Comparison of ENCODE assay signal across 28 cellular contexts in genomic region chr3:190973760-190974159, GRCh38.
"Had no signal": no experiment of that assay in that cellular context is flagged by ENCODE, and none has a peak within 500 bp of the region (broad histone marks: within the 10 kb centered on the region; RNA-seq: fewer than 3 reads in every experiment).

No MANE protein-coding gene starts in this region.

- H3K9me3 ChIP-seq: esophagus squamous epithelium had no signal

- H3K4me3 Mint-ChIP-seq: activated B cell treated with CpG ODN at 0.5 μM for 24 hours; activated CD4-positive, alpha-beta memory T cell treated with anti-CD3 and anti-CD28 coated beads, Interleukin-2, amount 10 ng/mL, durations not matched to agents 7 days and 5 days; activated CD4-positive, alpha-beta T cell treated with anti-CD3 and anti-CD28 coated beads for 36 hours; activated CD4-positive, alpha-beta T cell treated with anti-CD3 and anti-CD28 coated beads, Interleukin-2, amount 10 ng/mL, durations not matched to agents 24 days and 14 days; activated naive CD4-positive, alpha-beta T cell treated with anti-CD3 and anti-CD28 coated beads, Interleukin-2, amount 10 ng/mL, durations not matched to agents 7 days and 5 days; activated naive CD8-positive, alpha-beta T cell treated with anti-CD3 and anti-CD28 coated beads, Interleukin-2, amount 10 ng/mL, durations not matched to agents 7 days and 5 days; activated T-cell treated with anti-CD3 and anti-CD28 coated beads, Interleukin-2, amount 50 U/mL, for 24 hours; activated T-cell treated with anti-CD3 and anti-CD28 coated beads, Interleukin-2, amount 50 U/mL, for 72 hours; central memory CD8-positive, alpha-beta T cell; T-helper 17 cell; T-helper 2 cell treated with Interferon-gamma antibody and Interleukin-4, amounts not matched to agents 5 μg/mL and 100 μg/mL, for 36 hours had no signal

- H3K27ac Mint-ChIP-seq: activated B cell treated with CpG ODN at 0.5 μM for 24 hours; activated CD4-positive, alpha-beta memory T cell treated with anti-CD3 and anti-CD28 coated beads, Interleukin-2, amount 10 ng/mL, durations not matched to agents 7 days and 5 days; activated CD4-positive, alpha-beta T cell treated with anti-CD3 and anti-CD28 coated beads for 36 hours; activated CD4-positive, alpha-beta T cell treated with anti-CD3 and anti-CD28 coated beads, Interleukin-2, amount 10 ng/mL, durations not matched to agents 24 days and 14 days; activated naive CD4-positive, alpha-beta T cell treated with anti-CD3 and anti-CD28 coated beads, Interleukin-2, amount 10 ng/mL, durations not matched to agents 7 days and 5 days; activated naive CD4-positive, alpha-beta T cell treated with anti-CD3 and anti-CD28 coated beads, Interleukin-2, amount 50 U/mL, for 72 hours; activated naive CD8-positive, alpha-beta T cell treated with anti-CD3 and anti-CD28 coated beads, Interleukin-2, amount 10 ng/mL, durations not matched to agents 7 days and 5 days; activated T-cell treated with anti-CD3 and anti-CD28 coated beads, Interleukin-2, amount 50 U/mL, for 24 hours; activated T-cell treated with anti-CD3 and anti-CD28 coated beads, Interleukin-2, amount 50 U/mL, for 72 hours; T-helper 17 cell; T-helper 2 cell treated with Interferon-gamma antibody and Interleukin-4, amounts not matched to agents 5 μg/mL and 100 μg/mL, for 36 hours had no signal

- ATAC-seq: activated CD4-positive, alpha-beta T cell treated with anti-CD3 and anti-CD28 coated beads for 36 hours; activated CD4-positive, CD25-positive, alpha-beta regulatory T cell treated with anti-CD3 and anti-CD28 coated beads, Interleukin-2, amount 50 U/mL, for 24 hours; activated naive CD4-positive, alpha-beta T cell treated with anti-CD3 and anti-CD28 coated beads, Interleukin-2, amount 50 U/mL, for 72 hours; activated T-cell treated with anti-CD3 and anti-CD28 coated beads, Interleukin-2, amount 50 U/mL, for 72 hours; T-helper 17 cell had no signal

- H3K4me3 ChIP-seq: coronary artery, esophagus squamous epithelium had no signal

- DNase-seq: activated B cell treated with CpG ODN at 0.5 μM for 24 hours; activated CD4-positive, alpha-beta memory T cell treated with anti-CD3 and anti-CD28 coated beads, Interleukin-2, amount 10 ng/mL, durations not matched to agents 7 days and 5 days; activated CD4-positive, alpha-beta T cell treated with anti-CD3 and anti-CD28 coated beads for 36 hours; activated CD4-positive, alpha-beta T cell treated with anti-CD3 and anti-CD28 coated beads, Interleukin-2, amount 10 ng/mL, durations not matched to agents 24 days and 14 days; activated CD8-positive, alpha-beta memory T cell treated with anti-CD3 and anti-CD28 coated beads, Interleukin-2, amount 50 U/mL, for 48 hours; activated gamma-delta T cell; activated naive CD4-positive, alpha-beta T cell; activated naive CD4-positive, alpha-beta T cell treated with anti-CD3 and anti-CD28 coated beads, Interleukin-2, amount 10 ng/mL, durations not matched to agents 7 days and 5 days; activated naive CD8-positive, alpha-beta T cell treated with anti-CD3 and anti-CD28 coated beads, Interleukin-2, amount 10 ng/mL, durations not matched to agents 7 days and 5 days; activated T-cell treated with anti-CD3 and anti-CD28 coated beads for 4 hours; activated T-cell treated with anti-CD3 and anti-CD28 coated beads, Interleukin-2, amount 50 U/mL, for 24 hours; activated T-cell treated with anti-CD3 and anti-CD28 coated beads, Interleukin-2, amount 50 U/mL, for 72 hours; amniotic stem cell; anterior cingulate cortex; brain microvascular endothelial cell; effector CD8-positive, alpha-beta T cell; esophagus squamous epithelium; foreskin fibroblast; head of caudate nucleus; T-helper 1 cell; T-helper 17 cell; T1000; WERI-Rb-1 had no signal

- H3K4me1 Mint-ChIP-seq: activated B cell treated with CpG ODN at 0.5 μM for 24 hours; activated CD4-positive, alpha-beta memory T cell treated with anti-CD3 and anti-CD28 coated beads, Interleukin-2, amount 10 ng/mL, durations not matched to agents 7 days and 5 days; activated CD4-positive, alpha-beta T cell treated with anti-CD3 and anti-CD28 coated beads for 36 hours; activated CD4-positive, alpha-beta T cell treated with anti-CD3 and anti-CD28 coated beads, Interleukin-2, amount 10 ng/mL, durations not matched to agents 24 days and 14 days; activated naive CD4-positive, alpha-beta T cell treated with anti-CD3 and anti-CD28 coated beads, Interleukin-2, amount 10 ng/mL, durations not matched to agents 7 days and 5 days; activated naive CD8-positive, alpha-beta T cell treated with anti-CD3 and anti-CD28 coated beads, Interleukin-2, amount 10 ng/mL, durations not matched to agents 7 days and 5 days; central memory CD8-positive, alpha-beta T cell; T-helper 17 cell had no signal

- H3K36me3 ChIP-seq: brain microvascular endothelial cell, esophagus squamous epithelium, WERI-Rb-1 had no signal

- H3K27me3 Mint-ChIP-seq: activated B cell treated with CpG ODN at 0.5 μM for 24 hours; activated CD4-positive, alpha-beta memory T cell treated with anti-CD3 and anti-CD28 coated beads, Interleukin-2, amount 10 ng/mL, durations not matched to agents 7 days and 5 days; activated CD4-positive, alpha-beta T cell treated with anti-CD3 and anti-CD28 coated beads for 36 hours; activated CD4-positive, alpha-beta T cell treated with anti-CD3 and anti-CD28 coated beads, Interleukin-2, amount 10 ng/mL, durations not matched to agents 24 days and 14 days; activated naive CD4-positive, alpha-beta T cell treated with anti-CD3 and anti-CD28 coated beads, Interleukin-2, amount 10 ng/mL, durations not matched to agents 7 days and 5 days; activated naive CD8-positive, alpha-beta T cell treated with anti-CD3 and anti-CD28 coated beads, Interleukin-2, amount 10 ng/mL, durations not matched to agents 7 days and 5 days; activated T-cell treated with anti-CD3 and anti-CD28 coated beads, Interleukin-2, amount 50 U/mL, for 24 hours; central memory CD8-positive, alpha-beta T cell; T-helper 17 cell had no signal

- H3K9me3 Mint-ChIP-seq: activated B cell treated with CpG ODN at 0.5 μM for 24 hours; activated CD4-positive, alpha-beta memory T cell treated with anti-CD3 and anti-CD28 coated beads, Interleukin-2, amount 10 ng/mL, durations not matched to agents 7 days and 5 days; activated CD4-positive, alpha-beta T cell treated with anti-CD3 and anti-CD28 coated beads, Interleukin-2, amount 10 ng/mL, durations not matched to agents 24 days and 14 days; activated naive CD4-positive, alpha-beta T cell treated with anti-CD3 and anti-CD28 coated beads, Interleukin-2, amount 10 ng/mL, durations not matched to agents 7 days and 5 days; activated naive CD8-positive, alpha-beta T cell treated with anti-CD3 and anti-CD28 coated beads, Interleukin-2, amount 10 ng/mL, durations not matched to agents 7 days and 5 days; activated T-cell treated with anti-CD3 and anti-CD28 coated beads, Interleukin-2, amount 50 U/mL, for 24 hours; activated T-cell treated with anti-CD3 and anti-CD28 coated beads, Interleukin-2, amount 50 U/mL, for 72 hours; central memory CD8-positive, alpha-beta T cell; T-helper 2 cell treated with Interferon-gamma antibody and Interleukin-4, amounts not matched to agents 5 μg/mL and 100 μg/mL, for 36 hours had no signal

- H3K36me3 Mint-ChIP-seq: activated naive CD4-positive, alpha-beta T cell treated with anti-CD3 and anti-CD28 coated beads, Interleukin-2, amount 10 ng/mL, durations not matched to agents 7 days and 5 days; activated naive CD4-positive, alpha-beta T cell treated with anti-CD3 and anti-CD28 coated beads, Interleukin-2, amount 50 U/mL, for 72 hours; activated naive CD8-positive, alpha-beta T cell treated with anti-CD3 and anti-CD28 coated beads, Interleukin-2, amount 10 ng/mL, durations not matched to agents 7 days and 5 days had no signal

- H3K27me3 ChIP-seq: brain microvascular endothelial cell, esophagus squamous epithelium had no signal
